22 cellular contexts compared by ENCODE assay signal in genomic region chr19:39007096-39007495, GRCh38. TPM values are rescaled to one million over a fixed set of nuclear protein-coding genes. Genes with fewer than 3 reads are reported as not detected.
DNase-seq lines count a peak whose midpoint lies in the region; ATAC-seq and TF ChIP-seq lines count a peak whose summit lies in the region.
"Had no signal": no experiment of that assay in that cellular context is flagged by ENCODE, and none has a peak within 500 bp of the region (broad histone marks: within the 10 kb centered on the region; RNA-seq: fewer than 3 reads in every experiment).

No MANE protein-coding gene starts in this region.

- no peak overlapping the region for H3K4me3 ChIP-seq in Caco-2 (ENCODE audit: low read depth, low read length)
- H3K4me3 ChIP-seq in Panc1 (ENCODE audit: low read depth in 2 of 2, low read length in 2 of 2): no peak overlapping the region
- H3K4me3 ChIP-seq: GM23248, SK-N-MC had no signal

- no peaks in the 10 kb centered on the region for H3K27me3 Mint-ChIP-seq in Caco-2 (ENCODE audit: insufficient read depth, unreplicated experiment)

- H3K27ac Mint-ChIP-seq in Caco-2 (ENCODE audit: unreplicated experiment): no peak overlapping the region
- H3K27ac Mint-ChIP-seq: IgD-negative memory B cell had no signal

- H3K4me1 Mint-ChIP-seq in Caco-2 (ENCODE audit: low read depth, unreplicated experiment): no peaks in the 10 kb centered on the region
- H3K4me1 Mint-ChIP-seq: CD8-positive, alpha-beta memory T cell had no signal

- DNase-seq in Caco-2 (peak; percentile 17 to 46), NCI-H146 (lab: John Stamatoyannopoulos, UW) (peak; percentile 78), Panc1 (ENCODE audit: low read depth, low spot score) (no peak), left kidney (ENCODE audit: low read depth, low spot score) (peak; percentile 36), left ventricle myocardium superior (no peak), SKM-1 (lab: John Stamatoyannopoulos, UW; ENCODE audit: unreplicated experiment) (no peak), nucleus accumbens (lab: John Stamatoyannopoulos, UW) (no peak)
- DNase-seq: C1 segment of cervical spinal cord; CD8-positive, alpha-beta memory T cell; DND-41; GM23248; NCI-H1092 treated with DMSO at 0.1 percent for 48 hours; NCI-H1694; NCI-H2081 treated with DMSO at 0.1 percent for 48 hours; NCI-H510A treated with DMSO at 0.1 percent for 48 hours; NK-92 treated with Interleukin-12 subunit alpha and Interleukin-12 subunit beta, amount 100 ng/mL, for 24 hours; SHP77 had no signal

- no peaks in the 10 kb centered on the region for H3K9me3 Mint-ChIP-seq in Caco-2 (ENCODE audit: unreplicated experiment)
- H3K9me3 Mint-ChIP-seq: CD8-positive, alpha-beta memory T cell had no signal

- POLR2A ChIA-PET in Caco-2 (lab: Charles Lee) (no interaction called here), Panc1 (lab: Charles Lee) (no interaction called here)

- in situ Hi-C loops in Panc1 (cut with HindIII; ENCODE audit: low pct_unique_long_range_greater_than_20kb, low sequenced_read_pairs): no loop called here

- H3K27me3 ChIP-seq in Caco-2 (replicated peaks; ENCODE audit: control insufficient read depth, insufficient read depth, low read length) (no peaks in the 10 kb centered on the region; the same call in 1 of the 2 replicates), Panc1 (ENCODE audit: control insufficient read depth, insufficient read depth, low read length) (no peaks in the 10 kb centered on the region)

- ATAC-seq in Panc1 (peak; percentile 41; the same call in 1 of the 2 replicates), left ventricle myocardium superior (no peak)
- ATAC-seq: HCT116 had no signal

- H3K36me3 ChIP-seq in Caco-2 (ENCODE audit: control insufficient read depth, insufficient read depth, low read length): no peaks in the 10 kb centered on the region
- H3K36me3 ChIP-seq in Panc1 (ENCODE audit: control insufficient read depth, insufficient read depth, low read length): no peaks in the 10 kb centered on the region

- no peaks in the 10 kb centered on the region for H3K36me3 Mint-ChIP-seq in Caco-2 (ENCODE audit: insufficient read depth, unreplicated experiment)
- H3K36me3 Mint-ChIP-seq: CD8-positive, alpha-beta memory T cell; IgD-negative memory B cell had no signal

- BruUV-seq in Caco-2 (replicated peaks; lab: Mats Ljungman, UMichigan) (no TSS peak), Panc1 (replicated peaks; lab: Mats Ljungman, UMichigan) (no TSS peak)

- no peak overlapping the region for H3K4me3 Mint-ChIP-seq in Caco-2 (ENCODE audit: unreplicated experiment)
- H3K4me3 Mint-ChIP-seq: IgD-negative memory B cell had no signal

- H3K4me1 ChIP-seq in Caco-2 (no peaks in the 10 kb centered on the region), Panc1 (ENCODE audit: control insufficient read depth, insufficient read depth, low read length) (no peaks in the 10 kb centered on the region)

- intact Hi-C loops in Caco-2 (cut with micrococcal nuclease; ENCODE audit: unreplicated experiment): no loop called here
- intact Hi-C loops in Panc1 (cut with micrococcal nuclease; ENCODE audit: unreplicated experiment): no loop called here
- intact Hi-C loops in left ventricle myocardium superior (cut with micrococcal nuclease): no loop called here

- CTCF ChIA-PET in Caco-2 (lab: Charles Lee): no interaction called here
- CTCF ChIA-PET in Panc1 (lab: Charles Lee): no interaction called here

- H3K9me3 ChIP-seq in Caco-2: no peaks in the 10 kb centered on the region; the same call in 1 of the 2 replicates
- no peaks in the 10 kb centered on the region for H3K9me3 ChIP-seq in Panc1 (ENCODE audit: control insufficient read depth, insufficient read depth, low read depth, low read length)

- no peak overlapping the region for H3K27ac ChIP-seq in Panc1 (ENCODE audit: low read length)
- H3K27ac ChIP-seq: GM23248, SK-N-MC had no signal

- TF ChIP-seq CTCF in Caco-2 (IDR thresholded peaks at IDR 0.05; ENCODE audit: insufficient read depth in 1 of 2, low read depth in 1 of 2, low read length in 1 of 2, severe bottlenecking in 1 of 2, unreplicated experiment in 1 of 2): no peak
- TF ChIP-seq CTCF in Panc1 (IDR thresholded peaks at IDR 0.05): no peak

RNA-seq across cellular contexts. Expression of gene FBXO27, which starts 25.3 kb away (rescaled TPM):
- total RNA-seq in Caco-2 (2022) (3.4 and 3.8 TPM in 2 replicates), Panc1 (2021; ENCODE audit: unreplicated experiment) (443 TPM), left ventricle myocardium superior (9.7 TPM)
- 429 TPM for polyA plus RNA-seq in Panc1 (2012; ENCODE audit: insufficient read length)
- total RNA-seq: RPMI7951 had no signal

RNA-seq across cellular contexts. Expression of gene FBXO17, which starts 31.6 kb away (rescaled TPM):
- total RNA-seq in Caco-2 (2022) (42.8 and 45.2 TPM in 2 replicates), Panc1 (2021; ENCODE audit: unreplicated experiment) (411 TPM), left ventricle myocardium superior (1.7 TPM)
- 421 TPM for polyA plus RNA-seq in Panc1 (2012; ENCODE audit: insufficient read length)
- total RNA-seq: CD8-positive, alpha-beta memory T cell; OCI-LY7 had no signal
- polyA plus RNA-seq: IgD-negative memory B cell had no signal

Comparison
In these comparisons a context has a peak if more than half of its experiments do, and no peak if none do; other contexts are left out.
1. DNase-seq: peak in Caco-2 (2 of 2), NCI-H146 (single experiment) and left kidney (single experiment); none in Panc1 (single experiment), left ventricle myocardium superior (single experiment), SKM-1 (single experiment) and nucleus accumbens (0 of 56).
2. RNA of gene FBXO27, which starts 25.3 kb away (total RNA-seq): 443 TPM in Panc1 (single experiment); 9.7 TPM in left ventricle myocardium superior (single experiment) and 3.4 to 3.8 TPM in Caco-2; every median in the first group is over 10 times any median in the second.
3. RNA of gene FBXO17, which starts 31.6 kb away (total RNA-seq): 411 TPM in Panc1 (single experiment) and 42.8 to 45.2 TPM in Caco-2; 1.7 TPM in left ventricle myocardium superior (single experiment); every median in the first group is over 10 times any median in the second.